8 cellular contexts compared by ENCODE assay signal in genomic region chr1:179814513-179814838, GRCh38.
A peak's percentile ranks its signal among the peaks of the same experiment; 100 is the strongest.
DNase-seq lines count a peak whose midpoint lies in the region; ATAC-seq, FAIRE-seq and TF ChIP-seq lines count a peak whose summit lies in the region.

No MANE protein-coding gene starts in this region.

- TF ChIP-seq RAD21 in GM12878 (IDR thresholded peaks at IDR 0.05; ENCODE audit: insufficient read depth, low read depth, low read length) = no peak

- CTCF ChIA-PET in GM12878 (lab: Yijun Ruan, JAX) = interaction anchor here (0.7 to 19.2 kb wide), 69 partner anchors 9 to 787 kb away, joined by 3 to 938 read pairs (median 4); partner anchors contain the start of gene CEP350

- peak overlapping the region; percentile 90 for H3K4me3 Mint-ChIP-seq in activated naive CD4-positive, alpha-beta T cell treated with anti-CD3 and anti-CD28 coated beads, Interleukin-2, amount 50 U/mL, for 24 hours
- H3K4me3 Mint-ChIP-seq in type B pancreatic cell = peak overlapping the region; percentile 94

- in situ Hi-C loops in GM12878 (cut with MboI) = loop anchor here (25.0 kb wide), 1 partner anchor 727 kb away; the partner anchor contains the start of gene TOR3A

- no peaks in the 10 kb centered on the region for H4K20me1 ChIP-seq in GM12878 (ENCODE audit: control insufficient read depth, insufficient read depth)

- DNase-seq in activated naive CD4-positive, alpha-beta T cell treated with Interleukin-2 at 50 U/mL for 16 hours = no peak
- DNase-seq in GM12878 (ENCODE audit: low read depth, low spot score) (no peak), left lobe of liver (ENCODE audit: low spot score) (peak; percentile 52), type B pancreatic cell (ENCODE audit: extremely low spot score, unreplicated experiment) (no peak), NCI-H146 treated with DMSO at 0.1 percent for 48 hours (lab: John Stamatoyannopoulos, UW; ENCODE audit: unreplicated experiment) (no peak), NOMO-1 (lab: John Stamatoyannopoulos, UW; ENCODE audit: unreplicated experiment in 2 of 2) (no peak)

- peak overlapping the region; percentile 80 for H3K27ac Mint-ChIP-seq in activated naive CD4-positive, alpha-beta T cell treated with anti-CD3 and anti-CD28 coated beads, Interleukin-2, amount 50 U/mL, for 24 hours
- H3K27ac Mint-ChIP-seq in type B pancreatic cell = peak overlapping the region; percentile 88

- H3K27ac ChIP-seq in GM12878 (ENCODE audit: control insufficient read depth, insufficient read depth) = no peak overlapping the region

- no peaks in the 10 kb centered on the region for H3K9me3 ChIP-seq in GM12878 (replicated peaks; ENCODE audit: control insufficient read depth, insufficient read depth, low read length)

- SMC1A ChIA-PET in GM12878 (lab: Charles Lee; ENCODE audit: uncharacterized antibody, unreplicated experiment) = interaction anchor here (0.6 to 10.8 kb wide), 25 partner anchors 9 to 562 kb away, joined by 3 to 295 read pairs (median 4); no protein-coding TSS in a partner anchor

- peak overlapping the region; percentile 72 for H2AFZ ChIP-seq in GM12878 (ENCODE audit: control insufficient read depth, low read depth, low read length)

- ATAC-seq in HG03460 (IDR thresholded peaks at IDR 0.05; ENCODE audit: unreplicated experiment) (peak; percentile 21), GM12878 (peak; percentile 31; the same call in 2 of the 3 replicates), left lobe of liver (peak; percentile 59)

- TF ChIP-seq POLR2A in GM12878 (IDR thresholded peaks at IDR 0.05; ENCODE audit: low read depth, low read length) = no peak

- intact Hi-C loops in GM12878 (cut with micrococcal nuclease; ENCODE audit: unreplicated experiment) = loop anchor here (1.0 kb wide), 1 partner anchor 108 kb away; no protein-coding TSS in a partner anchor

- RAD21 ChIA-PET in GM12878 (lab: Charles Lee; ENCODE audit: unreplicated experiment) = interaction anchor here (0.7 to 13.1 kb wide), 19 partner anchors 9 to 365 kb away, joined by 3 to 474 read pairs (median 4); partner anchors contain the start of gene CEP350

- POLR2A ChIA-PET in GM12878 (lab: Charles Lee) = interaction anchor here (0.6 to 2.1 kb wide), 2 partner anchors 104 to 127 kb away, joined by 3 to 8 read pairs; no protein-coding TSS in a partner anchor

- no peak for TF ChIP-seq CTCF in GM12878 (IDR thresholded peaks at IDR 0.05 in 2 of 3, conservative IDR thresholded peaks at IDR 0.05 in 1 of 3; ENCODE audit: control insufficient read depth in 2 of 3, extremely low read depth in 1 of 3, insufficient read depth in 1 of 3, low read depth in 3 of 3, low read length in 3 of 3)
- no peak for TF ChIP-seq CTCF in type B pancreatic cell (conservative IDR thresholded peaks at IDR 0.05)

- peak overlapping the region; percentile 97 for H3K4me2 ChIP-seq in GM12878 (ENCODE audit: control insufficient read depth, insufficient read depth)

- H3K36me3 Mint-ChIP-seq in activated naive CD4-positive, alpha-beta T cell treated with anti-CD3 and anti-CD28 coated beads, Interleukin-2, amount 50 U/mL, for 24 hours = no peaks in the 10 kb centered on the region
- no peaks in the 10 kb centered on the region for H3K36me3 Mint-ChIP-seq in type B pancreatic cell

- peaks cover 2 to 12% of the 10 kb centered on the region in 2 experiments for H3K27me3 ChIP-seq in GM12878 (replicated peaks in 1 of 2; ENCODE audit: control insufficient read depth in 2 of 2, insufficient read depth in 2 of 2, low read length in 1 of 2)

- H3K9me3 Mint-ChIP-seq in activated naive CD4-positive, alpha-beta T cell treated with anti-CD3 and anti-CD28 coated beads, Interleukin-2, amount 50 U/mL, for 24 hours = no peaks in the 10 kb centered on the region
- no peaks in the 10 kb centered on the region for H3K9me3 Mint-ChIP-seq in type B pancreatic cell

- H3K79me2 ChIP-seq in GM12878 (ENCODE audit: control insufficient read depth, insufficient read depth, low read length) = no peaks in the 10 kb centered on the region

- no peak for FAIRE-seq in GM12878 (lab: Jason Lieb, UNC)

- no peak for TF ChIP-seq EP300 in GM12878 (IDR thresholded peaks at IDR 0.05; ENCODE audit: borderline replicate concordance in 1 of 2, control insufficient read depth in 1 of 2, low read depth in 2 of 2, low read length in 2 of 2)

- BruUV-seq in GM12878 (replicated peaks; lab: Mats Ljungman, UMichigan) = no TSS peak

- WGBS in GM12878 (ENCODE audit: insufficient coverage, insufficient replicate concordance, low lambda C conversion rate, missing lambda C conversion rate) = 11% methylated on average over 16 of the region's 16 CpGs

- H3K27me3 Mint-ChIP-seq in activated naive CD4-positive, alpha-beta T cell treated with anti-CD3 and anti-CD28 coated beads, Interleukin-2, amount 50 U/mL, for 24 hours = peaks cover 3% of the 10 kb centered on the region
- H3K27me3 Mint-ChIP-seq in type B pancreatic cell = peaks cover 24% of the 10 kb centered on the region

- H3K4me1 Mint-ChIP-seq in activated naive CD4-positive, alpha-beta T cell treated with anti-CD3 and anti-CD28 coated beads, Interleukin-2, amount 50 U/mL, for 24 hours = peaks cover 27% of the 10 kb centered on the region
- H3K4me1 Mint-ChIP-seq in type B pancreatic cell (ENCODE audit: unreplicated experiment) = peaks cover 24% of the 10 kb centered on the region

- H3K9ac ChIP-seq in GM12878 (ENCODE audit: control insufficient read depth, insufficient read depth, low read length) = no peak overlapping the region

- H3K36me3 ChIP-seq in GM12878 (ENCODE audit: control insufficient read depth in 2 of 2, insufficient read depth in 2 of 2, low read length in 1 of 2) = no peaks in the 10 kb centered on the region

- no peak overlapping the region for H3K4me3 ChIP-seq in GM12878

- H3K4me1 ChIP-seq in GM12878 (ENCODE audit: control insufficient read depth, insufficient read depth, low read length) = peaks cover 10% of the 10 kb centered on the region

TF ChIP-seq in GM12878, 131 proteins besides CTCF, POLR2A, EP300 and RAD21:
- TF ChIP-seq RCOR1 (conservative IDR thresholded peaks at IDR 0.05; ENCODE audit: low read depth, low read length) (no peak), BMI1 (IDR thresholded peaks at IDR 0.05; ENCODE audit: borderline replicate concordance) (peak; percentile 34; the same call in 1 of the 2 replicates), BCL3 (IDR thresholded peaks at IDR 0.05; ENCODE audit: borderline replicate concordance, insufficient read depth, low read depth, low read length, poor library complexity, severe bottlenecking) (no peak), HCFC1 (IDR thresholded peaks at IDR 0.05; ENCODE audit: low read length) (no peak), SP1 (IDR thresholded peaks at IDR 0.05; ENCODE audit: low read depth, low read length) (no peak), HDAC2 (IDR thresholded peaks at IDR 0.05) (no peak), MAX (IDR thresholded peaks at IDR 0.05; ENCODE audit: low read depth, low read length) (0 out of 2 replicates have a peak, but pooled peaks have one; percentile 17), NRF1 (conservative IDR thresholded peaks at IDR 0.05; ENCODE audit: low read depth, low read length) (no peak), CHD2 (IDR thresholded peaks at IDR 0.05; ENCODE audit: borderline replicate concordance, low read depth, low read length) (no peak), RAD51 (IDR thresholded peaks at IDR 0.05) (no peak), RUNX3 (IDR thresholded peaks at IDR 0.05; ENCODE audit: low read length) (no peak)
- TF ChIP-seq, protein P1, sequence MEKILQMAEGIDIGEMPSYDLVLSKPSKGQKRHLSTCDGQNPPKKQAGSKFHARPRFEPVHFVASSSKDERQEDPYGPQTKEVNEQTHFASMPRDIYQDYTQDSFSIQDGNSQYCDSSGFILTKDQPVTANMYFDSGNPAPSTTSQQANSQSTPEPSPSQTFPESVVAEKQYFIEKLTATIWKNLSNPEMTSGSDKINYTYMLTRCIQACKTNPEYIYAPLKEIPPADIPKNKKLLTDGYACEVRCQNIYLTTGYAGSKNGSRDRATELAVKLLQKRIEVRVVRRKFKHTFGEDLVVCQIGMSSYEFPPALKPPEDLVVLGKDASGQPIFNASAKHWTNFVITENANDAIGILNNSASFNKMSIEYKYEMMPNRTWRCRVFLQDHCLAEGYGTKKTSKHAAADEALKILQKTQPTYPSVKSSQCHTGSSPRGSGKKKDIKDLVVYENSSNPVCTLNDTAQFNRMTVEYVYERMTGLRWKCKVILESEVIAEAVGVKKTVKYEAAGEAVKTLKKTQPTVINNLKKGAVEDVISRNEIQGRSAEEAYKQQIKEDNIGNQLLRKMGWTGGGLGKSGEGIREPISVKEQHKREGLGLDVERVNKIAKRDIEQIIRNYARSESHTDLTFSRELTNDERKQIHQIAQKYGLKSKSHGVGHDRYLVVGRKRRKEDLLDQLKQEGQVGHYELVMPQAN (conservative IDR thresholded peaks at IDR 0.05) = no peak
